In the genomic region with DNA sequence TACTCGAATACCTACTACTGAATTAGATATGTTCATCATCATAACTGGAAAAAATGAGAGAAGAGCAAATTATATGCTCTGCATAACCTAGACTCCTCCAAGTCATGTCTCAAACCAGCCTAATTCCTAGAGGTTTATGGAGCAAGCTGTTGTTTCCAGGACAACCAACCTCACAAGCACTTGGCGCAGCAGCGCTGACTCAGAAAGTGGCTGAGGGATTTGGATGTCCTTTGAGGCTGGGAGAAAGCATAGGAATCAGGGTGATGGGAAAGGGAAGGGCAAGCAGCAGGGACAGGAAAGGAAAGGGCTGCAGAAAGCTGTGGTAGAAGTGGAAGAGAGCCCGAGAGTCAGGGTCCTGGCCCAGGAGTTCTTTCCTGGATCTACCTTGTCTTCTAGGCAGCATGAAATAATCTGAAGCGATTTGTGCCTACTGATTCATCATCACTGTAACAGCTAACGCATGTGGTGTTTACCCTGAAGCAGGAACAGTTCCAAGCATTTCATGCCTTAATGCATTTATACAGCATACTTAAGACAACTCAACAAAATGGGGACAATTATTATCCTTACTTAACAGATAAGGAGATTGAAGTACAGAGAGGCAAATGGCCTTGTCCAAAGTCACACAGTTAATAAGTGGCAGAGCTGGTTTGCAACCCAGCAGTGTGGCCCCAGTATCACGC, we compare ENCODE assay signal across 8 cellular contexts. TPM values are rescaled to one million over a fixed set of nuclear protein-coding genes. Genes with fewer than 3 reads are reported as not detected.
DNase-seq lines count a peak whose midpoint lies in the region; ATAC-seq and TF ChIP-seq lines count a peak whose summit lies in the region.

No MANE protein-coding gene starts in this region.

- H3K27ac ChIP-seq in esophagus squamous epithelium, result peak overlapping the region; percentile 14 to 54 (median 38)
- no peak overlapping the region for H3K27ac ChIP-seq in A673 (ENCODE audit: low read depth, low read length, poor library complexity, severe bottlenecking)
- no peak overlapping the region for H3K27ac ChIP-seq in vagina

- BruUV-seq in A673 (replicated peaks; lab: Mats Ljungman, UMichigan), result no TSS peak

- intact Hi-C loops in esophagus squamous epithelium (cut with DNase I) (no loop called here), posterior cingulate gyrus (cut with DNase I) (no loop called here), A673 (cut with micrococcal nuclease; ENCODE audit: unreplicated experiment) (no loop called here), vagina (cut with DNase I) (no loop called here)

- H3K9me3 ChIP-seq in esophagus squamous epithelium, result no peaks in the 10 kb centered on the region
- no peaks in the 10 kb centered on the region for H3K9me3 ChIP-seq in A673 (ENCODE audit: low read depth, low read length, poor library complexity, severe bottlenecking)
- H3K9me3 ChIP-seq in vagina, result no peaks in the 10 kb centered on the region

- CTCF ChIA-PET in A673 (lab: Charles Lee), result interaction anchor here (1.3 kb wide), 1 partner anchor 73 kb away, joined by 3 read pairs; no protein-coding TSS in a partner anchor

- H3K36me3 ChIP-seq in esophagus squamous epithelium, result no peaks in the 10 kb centered on the region
- H3K36me3 ChIP-seq in A673 (ENCODE audit: insufficient read depth, low read length, poor library complexity, severe bottlenecking), result no peaks in the 10 kb centered on the region
- no peaks in the 10 kb centered on the region for H3K36me3 ChIP-seq in vagina

- H3K27me3 ChIP-seq in esophagus squamous epithelium (no peaks in the 10 kb centered on the region), A673 (replicated peaks; ENCODE audit: insufficient read depth, low read depth, low read length, poor library complexity) (no peaks in the 10 kb centered on the region), vagina (no peaks in the 10 kb centered on the region)

- peak; percentile 62 for DNase-seq in GM04503 (ENCODE audit: low read depth)
- peak; percentile 33 for DNase-seq in NCI-H226
- no peak for DNase-seq in esophagus squamous epithelium (lab: John Stamatoyannopoulos, UW)
- DNase-seq in posterior cingulate gyrus, result peak in 9 of 10 donors; percentile 27 to 92 (median 67)
- DNase-seq in A673 (ENCODE audit: low spot score), result no peak
- DNase-seq in vagina (ENCODE audit: extremely low spot score in 2 of 2), result no peak
- DNase-seq in NCI-H2196 treated with DMSO at 0.1 percent for 48 hours (lab: John Stamatoyannopoulos, UW; ENCODE audit: unreplicated experiment), result no peak

- no peak for TF ChIP-seq POLR2A in esophagus squamous epithelium (IDR thresholded peaks at IDR 0.05)
- TF ChIP-seq POLR2A in vagina (IDR thresholded peaks at IDR 0.05), result no peak

- H3K4me1 ChIP-seq in esophagus squamous epithelium (peaks cover 6 to 21% (median 11%) of the 10 kb centered on the region in 3 donors), A673 (ENCODE audit: insufficient read depth, low read length, poor library complexity, severe bottlenecking) (no peaks in the 10 kb centered on the region), vagina (peaks cover 10% of the 10 kb centered on the region)

- no peak for ATAC-seq in GM18861 (IDR thresholded peaks at IDR 0.05; ENCODE audit: unreplicated experiment)

- TF ChIP-seq CTCF in esophagus squamous epithelium (IDR thresholded peaks at IDR 0.05), result no peak
- no peak for TF ChIP-seq CTCF in A673 (conservative IDR thresholded peaks at IDR 0.05; ENCODE audit: low read depth, low read length)
- TF ChIP-seq CTCF in vagina (IDR thresholded peaks at IDR 0.05), result no peak

- 25 to 31% methylated on average over 7 of the region's 7 CpGs for WGBS in esophagus squamous epithelium, 2 donors

- H3K4me3 ChIP-seq in esophagus squamous epithelium (no peak overlapping the region), A673 (ENCODE audit: low read depth, low read length, poor library complexity, severe bottlenecking) (no peak overlapping the region), vagina (no peak overlapping the region)

- POLR2A ChIA-PET in A673 (lab: Charles Lee; ENCODE audit: low non-redundant PET), result no interaction called here

RNA-seq across cellular contexts. Expression of a gene that starts 3.7 kb away (rescaled TPM):
- total RNA-seq in esophagus squamous epithelium (1 to 10 TPM in 3 of 4 donors, under 1 TPM in 1; 0.34 to 8.2 (median 3.4) TPM), A673 (2021) (not detected in 2 replicates), vagina (4.4 TPM)

RNA-seq across cellular contexts. Expression of a gene that starts 49.0 kb away (rescaled TPM):
- total RNA-seq in esophagus squamous epithelium (10 to 100 TPM in 1 of 4 donors, 1 to 10 TPM in 2, under 1 TPM in 1; 0.61 to 21.4 (median 5.0) TPM), A673 (2021) (18.4 and 22.2 TPM in 2 replicates), vagina (43.2 TPM)

Comparison
In these comparisons a context has a peak if more than half of its experiments do, and no peak if none do; other contexts are left out.
1. DNase-seq: peak in GM04503 (single experiment), NCI-H226 (single experiment) and posterior cingulate gyrus (9 of 10); none in esophagus squamous epithelium (single experiment), A673 (single experiment), vagina (0 of 2) and NCI-H2196 treated with DMSO at 0.1 percent for 48 hours (single experiment).
2. H3K27ac ChIP-seq: peak in esophagus squamous epithelium (4 of 4); none in A673 (single experiment) and vagina (single experiment).